13 cellular contexts compared by ENCODE assay signal in genomic region chr1:42947965-42948732, GRCh38. TPM values are rescaled to one million over a fixed set of nuclear protein-coding genes. Genes with fewer than 3 reads are reported as not detected.
DNase-seq lines count a peak whose midpoint lies in the region; ATAC-seq and TF ChIP-seq lines count a peak whose summit lies in the region.
"Had no signal": no experiment of that assay in that cellular context is flagged by ENCODE, and none has a peak within 500 bp of the region (broad histone marks: within the 10 kb centered on the region; RNA-seq: fewer than 3 reads in every experiment).

No MANE protein-coding gene starts in this region.

- intact Hi-C loops in cardiac septum (cut with DNase I), result no loop called here

- CTCF ChIA-PET in WTC11 (lab: Charles Lee), result interaction anchor here (0.7 to 4.9 kb wide), 5 partner anchors 9 to 125 kb away, joined by 3 to 46 read pairs (median 5); no protein-coding TSS in a partner anchor

- H3K4me1 ChIP-seq in cardiac muscle cell (ENCODE audit: low read depth) (peaks cover 44% of the 10 kb centered on the region), liver (ENCODE audit: control insufficient read depth in 4 of 4, insufficient read depth in 4 of 4, low read length in 3 of 4) (peaks cover 2 to 10% (median 7%) of the 10 kb centered on the region in 4 donors), tibial nerve (peaks cover 0 to 63% (median 40%) of the 10 kb centered on the region in 4 donors)

- H3K4me3 ChIP-seq in cardiac muscle cell (no peak overlapping the region), liver (ENCODE audit: low read depth in 1 of 3, low read length in 3 of 3) (no peak overlapping the region), tibial nerve (peak overlapping the region in 2 of 4 donors; percentile 3 to 94)
- H3K4me3 ChIP-seq: testis had no signal

- no peak for TF ChIP-seq EP300 in tibial nerve (IDR thresholded peaks at IDR 0.05)

- H3K9me3 Mint-ChIP-seq in WTC11, result no peaks in the 10 kb centered on the region

- DNase-seq in cardiac muscle cell (ENCODE audit: low read depth in 1 of 2, low spot score in 1 of 2) (no peak), cardiac septum (ENCODE audit: low spot score) (no peak), WTC11 (ENCODE audit: low spot score) (no peak), tibial nerve (ENCODE audit: low spot score in 2 of 2) (no peak), foreskin melanocyte (no peak), NCI-H1417 treated with DMSO at 0.1 percent for 48 hours (lab: John Stamatoyannopoulos, UW) (no peak)
- no peak for DNase-seq in stimulated activated CD4-positive, alpha-beta T cell treated with anti-CD3 and anti-CD28 coated beads, Interleukin-4, amount 100 ng/mL, for 24 hours
- DNase-seq: foreskin keratinocyte, left cardiac atrium, NCI-H2081, T1000, testis had no signal

- no peak for TF ChIP-seq POLR2A in tibial nerve (IDR thresholded peaks at IDR 0.05)

- H3K27me3 ChIP-seq in cardiac muscle cell (no peaks in the 10 kb centered on the region), liver (ENCODE audit: control insufficient read depth in 4 of 4, insufficient read depth in 4 of 4, low read length in 3 of 4) (no peaks in the 10 kb centered on the region), tibial nerve (no peaks in the 10 kb centered on the region)
- H3K27me3 ChIP-seq: foreskin keratinocyte, testis had no signal

- H3K36me3 ChIP-seq in cardiac muscle cell (peaks cover 10% of the 10 kb centered on the region), liver (ENCODE audit: control insufficient read depth in 4 of 4, insufficient read depth in 3 of 4, low read depth in 1 of 4, low read length in 3 of 4) (no peaks in the 10 kb centered on the region), tibial nerve (peaks cover 0 to 30% (median 1%) of the 10 kb centered on the region in 3 donors)

- peak overlapping the region; percentile 37 for H3K4me3 Mint-ChIP-seq in WTC11

- no peaks in the 10 kb centered on the region for H3K27me3 Mint-ChIP-seq in WTC11 (ENCODE audit: low read depth)

- no peak overlapping the region for H3K9ac ChIP-seq in liver (ENCODE audit: low read depth in 1 of 2, low read length in 2 of 2)

- TF ChIP-seq RAD21 in liver (IDR thresholded peaks at IDR 0.05), result no peak

- POLR2A ChIA-PET in WTC11 (lab: Charles Lee), result interaction anchor here (0.7 to 1.5 kb wide), 3 partner anchors 14 to 99 kb away, joined by 5 to 7 read pairs (median 5); no protein-coding TSS in a partner anchor

- H3K27ac Mint-ChIP-seq in WTC11, result peak overlapping the region; percentile 92

- H3K9me3 ChIP-seq in cardiac muscle cell (ENCODE audit: low read depth), result no peaks in the 10 kb centered on the region
- no peaks in the 10 kb centered on the region for H3K9me3 ChIP-seq in liver (ENCODE audit: control insufficient read depth in 4 of 4, low read length in 3 of 4)
- H3K9me3 ChIP-seq in tibial nerve, result no peaks in the 10 kb centered on the region
- H3K9me3 ChIP-seq: testis had no signal

- no peak for ATAC-seq in WTC11
- ATAC-seq: foreskin keratinocyte, left cardiac atrium had no signal

- H3K36me3 Mint-ChIP-seq in WTC11, result peaks cover 73% of the 10 kb centered on the region

- no peak for TF ChIP-seq CTCF in cardiac muscle cell (IDR thresholded peaks at IDR 0.05; ENCODE audit: low read depth, low read length)
- TF ChIP-seq CTCF in WTC11 (IDR thresholded peaks at IDR 0.05), result no peak
- no peak for TF ChIP-seq CTCF in liver (IDR thresholded peaks at IDR 0.05; ENCODE audit: low read depth, low read length, missing input control)
- no peak for TF ChIP-seq CTCF in tibial nerve (IDR thresholded peaks at IDR 0.05)

- peaks cover 95% of the 10 kb centered on the region for H3K4me1 Mint-ChIP-seq in WTC11

- 74% methylated on average over 13 of the region's 13 CpGs for WGBS in liver
- WGBS in tibial nerve, 2 donors, result 61 to 71% methylated on average over 11 to 13 of the region's 13 CpGs

- peak overlapping the region; percentile 21 for H3K27ac ChIP-seq in cardiac muscle cell
- no peak overlapping the region for H3K27ac ChIP-seq in liver (ENCODE audit: low read depth in 1 of 2, low read length in 2 of 2)
- peak overlapping the region in 3 of 4 donors; percentile 40 to 56 (median 53) for H3K27ac ChIP-seq in tibial nerve
- H3K27ac ChIP-seq: foreskin keratinocyte had no signal

TF ChIP-seq in WTC11, 78 proteins besides CTCF, POLR2A, EP300 and RAD21:
- TF ChIP-seq, protein P1, sequence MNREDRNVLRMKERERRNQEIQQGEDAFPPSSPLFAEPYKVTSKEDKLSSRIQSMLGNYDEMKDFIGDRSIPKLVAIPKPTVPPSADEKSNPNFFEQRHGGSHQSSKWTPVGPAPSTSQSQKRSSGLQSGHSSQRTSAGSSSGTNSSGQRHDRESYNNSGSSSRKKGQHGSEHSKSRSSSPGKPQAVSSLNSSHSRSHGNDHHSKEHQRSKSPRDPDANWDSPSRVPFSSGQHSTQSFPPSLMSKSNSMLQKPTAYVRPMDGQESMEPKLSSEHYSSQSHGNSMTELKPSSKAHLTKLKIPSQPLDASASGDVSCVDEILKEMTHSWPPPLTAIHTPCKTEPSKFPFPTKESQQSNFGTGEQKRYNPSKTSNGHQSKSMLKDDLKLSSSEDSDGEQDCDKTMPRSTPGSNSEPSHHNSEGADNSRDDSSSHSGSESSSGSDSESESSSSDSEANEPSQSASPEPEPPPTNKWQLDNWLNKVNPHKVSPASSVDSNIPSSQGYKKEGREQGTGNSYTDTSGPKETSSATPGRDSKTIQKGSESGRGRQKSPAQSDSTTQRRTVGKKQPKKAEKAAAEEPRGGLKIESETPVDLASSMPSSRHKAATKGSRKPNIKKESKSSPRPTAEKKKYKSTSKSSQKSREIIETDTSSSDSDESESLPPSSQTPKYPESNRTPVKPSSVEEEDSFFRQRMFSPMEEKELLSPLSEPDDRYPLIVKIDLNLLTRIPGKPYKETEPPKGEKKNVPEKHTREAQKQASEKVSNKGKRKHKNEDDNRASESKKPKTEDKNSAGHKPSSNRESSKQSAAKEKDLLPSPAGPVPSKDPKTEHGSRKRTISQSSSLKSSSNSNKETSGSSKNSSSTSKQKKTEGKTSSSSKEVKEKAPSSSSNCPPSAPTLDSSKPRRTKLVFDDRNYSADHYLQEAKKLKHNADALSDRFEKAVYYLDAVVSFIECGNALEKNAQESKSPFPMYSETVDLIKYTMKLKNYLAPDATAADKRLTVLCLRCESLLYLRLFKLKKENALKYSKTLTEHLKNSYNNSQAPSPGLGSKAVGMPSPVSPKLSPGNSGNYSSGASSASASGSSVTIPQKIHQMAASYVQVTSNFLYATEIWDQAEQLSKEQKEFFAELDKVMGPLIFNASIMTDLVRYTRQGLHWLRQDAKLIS (CRISPR knock-in tag; IDR thresholded peaks at IDR 0.05; ENCODE audit: borderline replicate concordance), result no peak
- TF ChIP-seq, protein P2, sequence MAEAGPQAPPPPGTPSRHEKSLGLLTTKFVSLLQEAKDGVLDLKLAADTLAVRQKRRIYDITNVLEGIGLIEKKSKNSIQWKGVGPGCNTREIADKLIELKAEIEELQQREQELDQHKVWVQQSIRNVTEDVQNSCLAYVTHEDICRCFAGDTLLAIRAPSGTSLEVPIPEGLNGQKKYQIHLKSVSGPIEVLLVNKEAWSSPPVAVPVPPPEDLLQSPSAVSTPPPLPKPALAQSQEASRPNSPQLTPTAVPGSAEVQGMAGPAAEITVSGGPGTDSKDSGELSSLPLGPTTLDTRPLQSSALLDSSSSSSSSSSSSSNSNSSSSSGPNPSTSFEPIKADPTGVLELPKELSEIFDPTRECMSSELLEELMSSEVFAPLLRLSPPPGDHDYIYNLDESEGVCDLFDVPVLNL (CRISPR knock-in tag; IDR thresholded peaks at IDR 0.05; ENCODE audit: borderline replicate concordance, low read depth), result no peak

TF ChIP-seq in liver, 16 proteins besides CTCF, POLR2A, EP300 and RAD21:
- TF ChIP-seq HNF4A (conservative IDR thresholded peaks at IDR 0.05), result peak; percentile 39 to 41
- peak; percentile 22 to 23 for TF ChIP-seq RXRA (IDR thresholded peaks at IDR 0.05)
- peak; percentile 37 for TF ChIP-seq NR2F2 (IDR thresholded peaks at IDR 0.05)
- TF ChIP-seq REST (IDR thresholded peaks at IDR 0.05), result no peak

RNA-seq across cellular contexts. Expression of gene SLC2A1, which starts 10.5 kb away (rescaled TPM):
- total RNA-seq in cardiac muscle cell (714 and 748 TPM in 2 replicates), cardiac septum (31.9 TPM), WTC11 (2021) (215 to 415 TPM (median 396 TPM) in 3 replicates), liver (100 to 1,000 TPM in 1 of 2 donors, 1 to 10 TPM in 1; 3.4 to 675 TPM), tibial nerve (1,000 to 10,000 TPM in 3 of 4 donors, 100 to 1,000 TPM in 1; 953 to 4,970 (median 3,437) TPM)
- polyA plus RNA-seq in cardiac muscle cell (215 and 243 TPM in 2 replicates), liver (1 to 10 TPM; 1.1 to 2.5 TPM)

Comparison
In these comparisons a context has a peak if more than half of its experiments do, and no peak if none do; other contexts are left out.
1. H3K27ac ChIP-seq: peak in cardiac muscle cell (single experiment) and tibial nerve (3 of 4); none in liver (0 of 2).